Comparison of ENCODE assay signal across 17 cellular contexts in the genomic region with DNA sequence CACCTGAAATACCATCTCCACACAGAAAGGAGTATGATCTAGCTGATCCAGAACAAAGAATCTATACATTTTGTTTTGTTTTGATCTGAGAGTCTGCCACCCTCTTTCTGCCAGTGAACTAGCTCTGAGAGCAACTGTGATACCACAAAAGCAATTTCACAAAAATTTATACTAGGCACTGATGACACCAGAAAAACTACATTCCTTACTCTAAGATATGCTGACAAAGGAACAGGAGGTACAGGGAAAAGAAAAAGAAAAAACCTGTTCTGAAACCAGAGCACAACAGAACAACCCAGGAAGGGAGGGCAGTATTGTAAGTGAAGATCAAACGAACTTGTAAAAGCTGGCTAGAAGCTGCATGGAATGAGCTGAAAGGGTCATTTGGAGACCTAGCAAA. TPM values are rescaled to one million over a fixed set of nuclear protein-coding genes. Genes with fewer than 3 reads are reported as not detected.
DNase-seq lines count a peak whose midpoint lies in the region; ATAC-seq and TF ChIP-seq lines count a peak whose summit lies in the region.
"Had no signal": no experiment of that assay in that cellular context is flagged by ENCODE, and none has a peak within 500 bp of the region (broad histone marks: within the 10 kb centered on the region; RNA-seq: fewer than 3 reads in every experiment).

No MANE protein-coding gene starts in this region.

- H3K9ac ChIP-seq in H9 (ENCODE audit: extremely low read depth, insufficient read length, low read length) = no peak overlapping the region

- no peak overlapping the region for H3T11ph ChIP-seq in H9 (ENCODE audit: low read length)

- H3K27me3 Mint-ChIP-seq in H9 (ENCODE audit: low read depth) = no peaks in the 10 kb centered on the region
- H3K27me3 Mint-ChIP-seq in WTC11 (ENCODE audit: low read depth) = no peaks in the 10 kb centered on the region
- no peaks in the 10 kb centered on the region for H3K27me3 Mint-ChIP-seq in neural crest cell (ENCODE audit: low read depth)
- no peaks in the 10 kb centered on the region for H3K27me3 Mint-ChIP-seq in type B pancreatic cell
- H3K27me3 Mint-ChIP-seq: CD4-positive, CD25-positive, alpha-beta regulatory T cell had no signal

- no peaks in the 10 kb centered on the region for H3K27me3 ChIP-seq in H9 (ENCODE audit: insufficient read depth, low read length)
- H3K27me3 ChIP-seq: SJSA1 had no signal

- no peaks in the 10 kb centered on the region for H4K20me1 ChIP-seq in H9 (ENCODE audit: control insufficient read depth, insufficient read depth, insufficient read length)

- no peak overlapping the region for H3K18ac ChIP-seq in H9 (ENCODE audit: insufficient read length, low read depth, low read length)

- no peak overlapping the region for H2AFZ ChIP-seq in H9 (ENCODE audit: low read length)

- H3K4me3 Mint-ChIP-seq in H9 (peak overlapping the region in 1 of 2 experiments; percentile 6; a peak in 1 of 5 replicates), WTC11 (no peak overlapping the region), neural crest cell (no peak overlapping the region), type B pancreatic cell (peak overlapping the region; percentile 74)
- H3K4me3 Mint-ChIP-seq: CD4-positive, CD25-positive, alpha-beta regulatory T cell; IgD-negative memory B cell had no signal

- DNase-seq in H9 (no peak), WTC11 (ENCODE audit: low spot score) (no peak), neural crest cell (ENCODE audit: low read depth, low spot score) (no peak), type B pancreatic cell (ENCODE audit: extremely low spot score, unreplicated experiment) (no peak), hippocampal formation (lab: John Stamatoyannopoulos, UW) (no peak), nucleus accumbens (lab: John Stamatoyannopoulos, UW) (no peak)
- no peak for DNase-seq in stimulated activated CD4-positive, alpha-beta T cell treated with anti-CD3 and anti-CD28 coated beads, Interleukin-2, amount 100 ng/mL, for 48 hours
- DNase-seq: CD4-positive, CD25-positive, alpha-beta regulatory T cell; EL; MV-4-11; NCI-H1694; NCI-H2081; NCI-H446 had no signal

- no peak overlapping the region for H4K91ac ChIP-seq in H9 (ENCODE audit: insufficient read length, low read depth, low read length)

- no peak overlapping the region for H4K8ac ChIP-seq in H9 (replicated peaks; ENCODE audit: insufficient read length, low read depth, low read length)

- H3K4me2 ChIP-seq in H9 (ENCODE audit: insufficient read depth, insufficient read length, low read length) = no peak overlapping the region

- H3K27ac ChIP-seq in H9 (ENCODE audit: insufficient read length, low read depth, low read length) = no peak overlapping the region
- H3K27ac ChIP-seq: HL-60, SJSA1 had no signal

- TF ChIP-seq CTCF in H9 (conservative IDR thresholded peaks at IDR 0.05) = no peak
- TF ChIP-seq CTCF in WTC11 (IDR thresholded peaks at IDR 0.05) = no peak
- TF ChIP-seq CTCF in neural crest cell (conservative IDR thresholded peaks at IDR 0.05) = no peak
- TF ChIP-seq CTCF in type B pancreatic cell (conservative IDR thresholded peaks at IDR 0.05) = no peak

- no peaks in the 10 kb centered on the region for H3K23me2 ChIP-seq in H9 (ENCODE audit: insufficient read length, low read depth, low read length, poor library complexity, severe bottlenecking)

- WGBS in H9 (ENCODE audit: extremely low coverage, insufficient read length, low lambda C conversion rate) = no CpG with 5 or more reads among the region's 1 CpG

- peaks cover 62 to 66% of the 10 kb centered on the region in 2 experiments for H3K4me1 Mint-ChIP-seq in H9
- peaks cover 34% of the 10 kb centered on the region for H3K4me1 Mint-ChIP-seq in WTC11
- peaks cover 20% of the 10 kb centered on the region for H3K4me1 Mint-ChIP-seq in neural crest cell
- peaks cover 22% of the 10 kb centered on the region for H3K4me1 Mint-ChIP-seq in type B pancreatic cell (ENCODE audit: unreplicated experiment)
- H3K4me1 Mint-ChIP-seq: CD4-positive, CD25-positive, alpha-beta regulatory T cell; IgD-negative memory B cell had no signal

- no peak overlapping the region for H3K14ac ChIP-seq in H9 (ENCODE audit: insufficient read depth, low read length)

- H2BK5ac ChIP-seq in H9 (ENCODE audit: insufficient read length, low read length) = no peak overlapping the region

- H2BK20ac ChIP-seq in H9 (ENCODE audit: low read depth, low read length, poor library complexity, severe bottlenecking) = no peak overlapping the region

- H3K4ac ChIP-seq in H9 (ENCODE audit: low read depth, low read length) = no peak overlapping the region

- ATAC-seq in WTC11 = no peak
- ATAC-seq: Right ventricle myocardium inferior had no signal

- no peak overlapping the region for H2AK5ac ChIP-seq in H9 (ENCODE audit: insufficient read length, low read length)

- no peaks in the 10 kb centered on the region for H3K79me1 ChIP-seq in H9 (ENCODE audit: insufficient read depth, low read depth, low read length, poor library complexity, severe bottlenecking)

- H2BK120ac ChIP-seq in H9 (ENCODE audit: low read depth, low read length, poor library complexity, severe bottlenecking) = no peak overlapping the region

- no peak overlapping the region for H2BK12ac ChIP-seq in H9 (ENCODE audit: insufficient read length, low read depth, low read length)

- peaks cover 12% of the 10 kb centered on the region for H3K4me1 ChIP-seq in H9 (ENCODE audit: insufficient read depth, low read length)
- H3K4me1 ChIP-seq: SJSA1 had no signal

- H3K79me2 ChIP-seq in H9 (ENCODE audit: insufficient read depth, low read length) = no peaks in the 10 kb centered on the region

- no peak overlapping the region for H4K5ac ChIP-seq in H9 (ENCODE audit: insufficient read length, low read depth, low read length)

- peak overlapping the region in 2 of 3 experiments; percentile 69 to 96; a peak in 4 of 7 replicates for H3K27ac Mint-ChIP-seq in H9
- peak overlapping the region; percentile 47 for H3K27ac Mint-ChIP-seq in WTC11
- peak overlapping the region; percentile 1 for H3K27ac Mint-ChIP-seq in neural crest cell (ENCODE audit: unreplicated experiment)
- H3K27ac Mint-ChIP-seq in type B pancreatic cell = peak overlapping the region; percentile 91
- H3K27ac Mint-ChIP-seq: CD4-positive, CD25-positive, alpha-beta regulatory T cell; IgD-negative memory B cell had no signal

- no peak overlapping the region for H2BK15ac ChIP-seq in H9 (ENCODE audit: low read depth, low read length)

- CTCF ChIA-PET in WTC11 (lab: Charles Lee) = no interaction called here

- H3K9me3 ChIP-seq in H9 (ENCODE audit: control insufficient read depth, low read depth, low read length) = no peaks in the 10 kb centered on the region
- H3K9me3 ChIP-seq: SJSA1 had no signal

- H3K9me3 Mint-ChIP-seq in H9 (no peaks in the 10 kb centered on the region), WTC11 (no peaks in the 10 kb centered on the region), neural crest cell (no peaks in the 10 kb centered on the region), type B pancreatic cell (no peaks in the 10 kb centered on the region)
- H3K9me3 Mint-ChIP-seq: CD4-positive, CD25-positive, alpha-beta regulatory T cell; IgD-negative memory B cell had no signal

- H3K23ac ChIP-seq in H9 (ENCODE audit: insufficient read length, low read depth, low read length) = no peak overlapping the region

- H3K36me3 Mint-ChIP-seq in H9 (ENCODE audit: insufficient read depth in 1 of 3, low read depth in 3 of 3) (peaks cover 1 to 11% (median 4%) of the 10 kb centered on the region in 3 experiments; a peak in 2 of 7 replicates), WTC11 (no peaks in the 10 kb centered on the region), neural crest cell (ENCODE audit: low read depth) (peaks cover 25% of the 10 kb centered on the region), type B pancreatic cell (peaks cover 74% of the 10 kb centered on the region)
- H3K36me3 Mint-ChIP-seq: CD4-positive, CD25-positive, alpha-beta regulatory T cell had no signal

- POLR2A ChIA-PET in WTC11 (lab: Charles Lee) = no interaction called here

- no peak overlapping the region for H3K56ac ChIP-seq in H9 (ENCODE audit: insufficient read length, low read depth, low read length)

TF ChIP-seq in WTC11, 78 proteins besides CTCF, POLR2A, EP300 and RAD21 (continues in another document):
- TF ChIP-seq EMX1 (CRISPR knock-in tag; IDR thresholded peaks at IDR 0.05) (no peak), OVOL2 (CRISPR knock-in tag; IDR thresholded peaks at IDR 0.05; ENCODE audit: borderline replicate concordance) (no peak), JAZF1 (CRISPR knock-in tag; IDR thresholded peaks at IDR 0.05) (no peak)
- TF ChIP-seq, protein P1, sequence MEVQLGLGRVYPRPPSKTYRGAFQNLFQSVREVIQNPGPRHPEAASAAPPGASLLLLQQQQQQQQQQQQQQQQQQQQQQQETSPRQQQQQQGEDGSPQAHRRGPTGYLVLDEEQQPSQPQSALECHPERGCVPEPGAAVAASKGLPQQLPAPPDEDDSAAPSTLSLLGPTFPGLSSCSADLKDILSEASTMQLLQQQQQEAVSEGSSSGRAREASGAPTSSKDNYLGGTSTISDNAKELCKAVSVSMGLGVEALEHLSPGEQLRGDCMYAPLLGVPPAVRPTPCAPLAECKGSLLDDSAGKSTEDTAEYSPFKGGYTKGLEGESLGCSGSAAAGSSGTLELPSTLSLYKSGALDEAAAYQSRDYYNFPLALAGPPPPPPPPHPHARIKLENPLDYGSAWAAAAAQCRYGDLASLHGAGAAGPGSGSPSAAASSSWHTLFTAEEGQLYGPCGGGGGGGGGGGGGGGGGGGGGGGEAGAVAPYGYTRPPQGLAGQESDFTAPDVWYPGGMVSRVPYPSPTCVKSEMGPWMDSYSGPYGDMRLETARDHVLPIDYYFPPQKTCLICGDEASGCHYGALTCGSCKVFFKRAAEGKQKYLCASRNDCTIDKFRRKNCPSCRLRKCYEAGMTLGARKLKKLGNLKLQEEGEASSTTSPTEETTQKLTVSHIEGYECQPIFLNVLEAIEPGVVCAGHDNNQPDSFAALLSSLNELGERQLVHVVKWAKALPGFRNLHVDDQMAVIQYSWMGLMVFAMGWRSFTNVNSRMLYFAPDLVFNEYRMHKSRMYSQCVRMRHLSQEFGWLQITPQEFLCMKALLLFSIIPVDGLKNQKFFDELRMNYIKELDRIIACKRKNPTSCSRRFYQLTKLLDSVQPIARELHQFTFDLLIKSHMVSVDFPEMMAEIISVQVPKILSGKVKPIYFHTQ (CRISPR knock-in tag; IDR thresholded peaks at IDR 0.05) = no peak

RNA-seq across cellular contexts. Expression of a gene that starts 32.0 kb away (rescaled TPM):
- 17.6 and 19.9 TPM in 2 replicates for total RNA-seq in H9 (2021)
- total RNA-seq in WTC11 (2021) = 7.2 to 8.1 TPM (median 8.0 TPM) in 3 replicates
- 108 and 116 TPM in 2 replicates for total RNA-seq in neural crest cell
- total RNA-seq in type B pancreatic cell (ENCODE audit: low replicate concordance) = 235 and 507 TPM in 2 replicates

Comparison
In these comparisons a context has a peak if more than half of its experiments do, and no peak if none do; other contexts are left out.
1. H3K27ac Mint-ChIP-seq: peak in every context shown above with its lines; median percentile 91 in type B pancreatic cell; 82 in H9; 47 in WTC11; 1 in neural crest cell.